In genomic region chr18:58844871-58845270, GRCh38 we compare ENCODE assay signal across 21 cellular contexts.
"Had no signal": no experiment of that assay in that cellular context is flagged by ENCODE, and none has a peak within 500 bp of the region (broad histone marks: within the 10 kb centered on the region; RNA-seq: fewer than 3 reads in every experiment).

No MANE protein-coding gene starts in this region.

- H3K27ac ChIP-seq: brain microvascular endothelial cell, colonic mucosa, neutrophil, parathyroid adenoma, upper lobe of left lung had no signal

- ATAC-seq: activated CD8-positive, alpha-beta T cell treated with anti-CD3 and anti-CD28 coated beads for 36 hours; naive thymus-derived CD4-positive, alpha-beta T cell; stimulated activated naive B cell treated with anti-CD40 and anti-IgM and Interleukin-4, amounts not matched to agents 10 μg/mL and 1 μg/mL and 100 μg/mL, for 72 hours had no signal

- H3K4me1 ChIP-seq: colonic mucosa, parathyroid adenoma had no signal

- H3K9me3 ChIP-seq: colonic mucosa, neutrophil, SK-N-SH, thoracic aorta, upper lobe of left lung had no signal

- DNase-seq: activated CD4-positive, alpha-beta T cell treated with anti-CD3 and anti-CD28 coated beads for 48 hours; activated CD4-positive, CD25-positive, alpha-beta regulatory T cell; activated CD8-positive, alpha-beta T cell treated with anti-CD3 and anti-CD28 coated beads for 36 hours; activated naive CD4-positive, alpha-beta T cell treated with anti-CD3 and anti-CD28 coated beads for 36 hours; activated T-cell treated with anti-CD3 and anti-CD28 coated beads, Interleukin-2, amount 50 U/mL, for 24 hours; brain microvascular endothelial cell; central memory CD4-positive, alpha-beta T cell; colonic mucosa; endodermal cell; foreskin melanocyte; head of caudate nucleus; mesenchymal stem cell; naive thymus-derived CD4-positive, alpha-beta T cell; retina; SK-N-SH; small intestine; stimulated activated naive B cell treated with anti-CD40 and anti-IgM and Interleukin-4, amounts not matched to agents 10 μg/mL and 1 μg/mL and 100 μg/mL, for 72 hours; upper lobe of left lung had no signal

- H3K4me3 ChIP-seq: colonic mucosa, thoracic aorta, upper lobe of left lung had no signal

- H3K27me3 ChIP-seq: brain microvascular endothelial cell, colonic mucosa, upper lobe of left lung had no signal

- H3K36me3 ChIP-seq: brain microvascular endothelial cell, colonic mucosa, neutrophil, thoracic aorta, upper lobe of left lung had no signal
